Comparison of ENCODE assay signal across 24 cellular contexts in genomic region chr15:57734860-57735259, GRCh38.
"Had no signal": no experiment of that assay in that cellular context is flagged by ENCODE, and none has a peak within 500 bp of the region (broad histone marks: within the 10 kb centered on the region; RNA-seq: fewer than 3 reads in every experiment).

No MANE protein-coding gene starts in this region.

- DNase-seq: activated CD4-positive, alpha-beta memory T cell treated with anti-CD3 and anti-CD28 coated beads for 36 hours; activated CD4-positive, alpha-beta T cell treated with anti-CD3 and anti-CD28 coated beads for 48 hours; activated CD4-positive, CD25-positive, alpha-beta regulatory T cell; activated effector memory CD4-positive, alpha-beta T cell treated with anti-CD3 and anti-CD28 coated beads, Interleukin-2, amount 50 U/mL, for 16 hours; activated naive CD4-positive, alpha-beta T cell treated with anti-CD3 and anti-CD28 coated beads, Interleukin-2, amount 10 ng/mL, durations not matched to agents 7 days and 5 days; activated naive CD8-positive, alpha-beta T cell treated with anti-CD3 and anti-CD28 coated beads, Interleukin-2, amount 50 U/mL, for 24 hours; anterior cingulate cortex; body of pancreas; effector CD8-positive, alpha-beta T cell; erythroblast; foreskin fibroblast; immature natural killer cell; left lung; ovary; psoas muscle; stimulated activated CD4-positive, alpha-beta T cell treated with anti-CD3 and anti-CD28 coated beads, Interleukin-4, amount 100 ng/mL, for 24 hours; stimulated activated naive CD4-positive, alpha-beta T cell treated with Interleukin-2 at 50 U/mL for 16 hours; T1000; thyroid gland had no signal

- H3K27me3 ChIP-seq: body of pancreas, hepatocyte, left lung, neutrophil, ovary, right atrium auricular region, thyroid gland had no signal

- H3K4me2 ChIP-seq: hepatocyte had no signal

- ATAC-seq: activated naive CD8-positive, alpha-beta T cell treated with anti-CD3 and anti-CD28 coated beads, Interleukin-2, amount 50 U/mL, for 24 hours; body of pancreas; left lung; natural killer cell treated with Interleukin-12 subunit alpha and Interleukin-12 subunit beta and Interleukin-15 and Interleukin-18, amount 100 ng/mL, for 72 hours; psoas muscle had no signal

- H3K27ac ChIP-seq: body of pancreas, hepatocyte, left lung, neutrophil, ovary, psoas muscle, right atrium auricular region, thyroid gland had no signal

- H3K4me3 ChIP-seq: body of pancreas, hepatocyte, left lung, lung, ovary, psoas muscle, right atrium auricular region, thyroid gland had no signal

- H3K36me3 ChIP-seq: left lung, neutrophil, ovary, right atrium auricular region, thyroid gland had no signal

- H2AFZ ChIP-seq: hepatocyte had no signal

- H3K9me3 ChIP-seq: body of pancreas, left lung, neutrophil, ovary, psoas muscle, right atrium auricular region, thyroid gland had no signal

- H3K4me1 ChIP-seq: left lung, psoas muscle had no signal
